22 cellular contexts compared by ENCODE assay signal in the genomic region with DNA sequence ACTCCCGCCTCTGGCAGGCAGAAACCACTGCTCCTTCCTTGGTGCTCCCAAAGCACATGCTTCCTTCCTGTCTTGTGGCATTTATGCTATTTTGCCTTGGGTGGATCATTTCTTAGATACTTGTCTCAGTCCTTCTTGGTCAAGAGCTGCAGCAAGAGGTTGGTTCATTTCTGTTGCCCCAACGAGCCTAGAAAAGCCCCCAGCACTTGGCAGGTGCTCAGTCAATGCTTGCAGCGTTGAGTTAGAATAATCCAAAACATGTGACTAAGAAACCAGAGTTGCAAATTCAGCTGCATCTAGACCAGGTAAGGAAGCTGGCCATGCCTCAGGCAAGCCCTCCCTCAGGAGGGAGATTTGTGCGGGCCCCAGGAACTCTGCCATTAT.
"Had no signal": no experiment of that assay in that cellular context is flagged by ENCODE, and none has a peak within 500 bp of the region (broad histone marks: within the 10 kb centered on the region; RNA-seq: fewer than 3 reads in every experiment).

No MANE protein-coding gene starts in this region.

- H3K4me3 ChIP-seq: dorsolateral prefrontal cortex, gastrocnemius medialis, left ventricle myocardium inferior, sigmoid colon, smooth muscle cell, thoracic aorta, upper lobe of right lung had no signal

- H3K4me2 ChIP-seq: smooth muscle cell had no signal

- ATAC-seq: activated CD8-positive, alpha-beta T cell treated with anti-CD3 and anti-CD28 coated beads, Interleukin-2, amount 10 ng/mL, durations not matched to agents 7 days and 5 days; effector memory CD8-positive, alpha-beta T cell; esophagus mucosa; gastrocnemius medialis had no signal

- H3K4me1 ChIP-seq: gastrocnemius medialis, left ventricle myocardium inferior, sigmoid colon, upper lobe of right lung had no signal

- H3K9me3 ChIP-seq: gastrocnemius medialis, sigmoid colon, thoracic aorta, upper lobe of right lung had no signal

- DNase-seq: activated CD4-positive, alpha-beta T cell treated with anti-CD3 and anti-CD28 coated beads for 1 hour; activated CD4-positive, alpha-beta T cell treated with anti-CD3 and anti-CD28 coated beads, Interleukin-2, amount 50 U/mL, for 1 hour; activated CD8-positive, alpha-beta T cell treated with anti-CD3 and anti-CD28 coated beads, Interleukin-2, amount 10 ng/mL, durations not matched to agents 7 days and 5 days; activated naive CD4-positive, alpha-beta T cell treated with anti-CD3 and anti-CD28 coated beads, Interleukin-2, amount 50 U/mL, for 16 hours; aorta; brain microvascular endothelial cell; central memory CD4-positive, alpha-beta T cell; effector memory CD8-positive, alpha-beta T cell; gastrocnemius medialis; hypothalamus; left ventricle myocardium inferior; midbrain; retina; sigmoid colon; stimulated activated CD4-positive, alpha-beta T cell treated with anti-CD3 and anti-CD28 coated beads, Interleukin-15, amount 100 ng/mL, for 24 hours; stimulated activated naive CD4-positive, alpha-beta T cell; T-helper 1 cell had no signal

- H3K27me3 ChIP-seq: brain microvascular endothelial cell, gastrocnemius medialis, sigmoid colon, upper lobe of right lung had no signal

- H3K36me3 ChIP-seq: brain microvascular endothelial cell, gastrocnemius medialis, left ventricle myocardium inferior, sigmoid colon, thoracic aorta, upper lobe of right lung had no signal

- H3K27ac ChIP-seq: brain microvascular endothelial cell, dorsolateral prefrontal cortex, gastrocnemius medialis, left ventricle myocardium inferior, sigmoid colon, thoracic aorta had no signal
